1 cellular context compared by ENCODE assay signal in genomic region chr11:119839504-119840133, GRCh38.
TF ChIP-seq lines count a peak whose summit lies in the region.

No MANE protein-coding gene starts in this region.

TF ChIP-seq in WTC11, 78 proteins besides CTCF, POLR2A, EP300 and RAD21 (continued from another document):
- TF ChIP-seq USF2 (CRISPR knock-in tag; IDR thresholded peaks at IDR 0.05), result no peak
- no peak for TF ChIP-seq TP53 (CRISPR knock-in tag; IDR thresholded peaks at IDR 0.05)
- no peak for TF ChIP-seq GABPB1 (CRISPR knock-in tag; IDR thresholded peaks at IDR 0.05)
- no peak for TF ChIP-seq FOXP4 (CRISPR knock-in tag; IDR thresholded peaks at IDR 0.05)
- TF ChIP-seq, protein P1, sequence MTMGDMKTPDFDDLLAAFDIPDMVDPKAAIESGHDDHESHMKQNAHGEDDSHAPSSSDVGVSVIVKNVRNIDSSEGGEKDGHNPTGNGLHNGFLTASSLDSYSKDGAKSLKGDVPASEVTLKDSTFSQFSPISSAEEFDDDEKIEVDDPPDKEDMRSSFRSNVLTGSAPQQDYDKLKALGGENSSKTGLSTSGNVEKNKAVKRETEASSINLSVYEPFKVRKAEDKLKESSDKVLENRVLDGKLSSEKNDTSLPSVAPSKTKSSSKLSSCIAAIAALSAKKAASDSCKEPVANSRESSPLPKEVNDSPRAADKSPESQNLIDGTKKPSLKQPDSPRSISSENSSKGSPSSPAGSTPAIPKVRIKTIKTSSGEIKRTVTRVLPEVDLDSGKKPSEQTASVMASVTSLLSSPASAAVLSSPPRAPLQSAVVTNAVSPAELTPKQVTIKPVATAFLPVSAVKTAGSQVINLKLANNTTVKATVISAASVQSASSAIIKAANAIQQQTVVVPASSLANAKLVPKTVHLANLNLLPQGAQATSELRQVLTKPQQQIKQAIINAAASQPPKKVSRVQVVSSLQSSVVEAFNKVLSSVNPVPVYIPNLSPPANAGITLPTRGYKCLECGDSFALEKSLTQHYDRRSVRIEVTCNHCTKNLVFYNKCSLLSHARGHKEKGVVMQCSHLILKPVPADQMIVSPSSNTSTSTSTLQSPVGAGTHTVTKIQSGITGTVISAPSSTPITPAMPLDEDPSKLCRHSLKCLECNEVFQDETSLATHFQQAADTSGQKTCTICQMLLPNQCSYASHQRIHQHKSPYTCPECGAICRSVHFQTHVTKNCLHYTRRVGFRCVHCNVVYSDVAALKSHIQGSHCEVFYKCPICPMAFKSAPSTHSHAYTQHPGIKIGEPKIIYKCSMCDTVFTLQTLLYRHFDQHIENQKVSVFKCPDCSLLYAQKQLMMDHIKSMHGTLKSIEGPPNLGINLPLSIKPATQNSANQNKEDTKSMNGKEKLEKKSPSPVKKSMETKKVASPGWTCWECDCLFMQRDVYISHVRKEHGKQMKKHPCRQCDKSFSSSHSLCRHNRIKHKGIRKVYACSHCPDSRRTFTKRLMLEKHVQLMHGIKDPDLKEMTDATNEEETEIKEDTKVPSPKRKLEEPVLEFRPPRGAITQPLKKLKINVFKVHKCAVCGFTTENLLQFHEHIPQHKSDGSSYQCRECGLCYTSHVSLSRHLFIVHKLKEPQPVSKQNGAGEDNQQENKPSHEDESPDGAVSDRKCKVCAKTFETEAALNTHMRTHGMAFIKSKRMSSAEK (CRISPR knock-in tag; IDR thresholded peaks at IDR 0.05; ENCODE audit: borderline replicate concordance), result no peak
- TF ChIP-seq ATF1 (CRISPR knock-in tag; IDR thresholded peaks at IDR 0.05), result no peak
- TF ChIP-seq ZNF263 (CRISPR knock-in tag; IDR thresholded peaks at IDR 0.05; ENCODE audit: low read depth), result no peak
- no peak for TF ChIP-seq ZNF396 (CRISPR knock-in tag; IDR thresholded peaks at IDR 0.05; ENCODE audit: borderline replicate concordance)
- TF ChIP-seq CDX4 (CRISPR knock-in tag; IDR thresholded peaks at IDR 0.05; ENCODE audit: borderline replicate concordance), result no peak
- TF ChIP-seq TEAD1 (CRISPR knock-in tag; IDR thresholded peaks at IDR 0.05), result no peak
